In the genomic region with DNA sequence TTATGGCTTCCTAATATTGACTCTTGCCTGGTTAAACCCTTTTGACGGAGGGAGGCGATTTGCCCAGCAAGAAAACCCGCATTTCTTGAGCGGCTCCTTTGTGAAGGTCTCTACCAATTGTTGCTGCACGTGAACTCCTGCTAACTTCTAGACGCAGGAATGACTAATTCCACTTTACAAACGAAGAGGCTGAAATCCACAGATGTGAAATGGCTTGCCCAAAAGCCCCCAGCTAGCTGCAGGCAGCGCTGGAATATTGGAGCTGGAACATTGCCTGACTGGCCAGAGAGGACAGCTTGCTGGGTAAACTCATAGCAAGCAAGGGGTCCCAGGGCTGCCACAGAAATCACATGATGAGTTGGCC, we compare ENCODE assay signal across 1 cellular context.
TF ChIP-seq lines count a peak whose summit lies in the region.

No MANE protein-coding gene starts in this region.

TF ChIP-seq in GM23338, 12 proteins besides CTCF, POLR2A, EP300 and RAD21 (continued from another document):
- TF ChIP-seq, protein P1, sequence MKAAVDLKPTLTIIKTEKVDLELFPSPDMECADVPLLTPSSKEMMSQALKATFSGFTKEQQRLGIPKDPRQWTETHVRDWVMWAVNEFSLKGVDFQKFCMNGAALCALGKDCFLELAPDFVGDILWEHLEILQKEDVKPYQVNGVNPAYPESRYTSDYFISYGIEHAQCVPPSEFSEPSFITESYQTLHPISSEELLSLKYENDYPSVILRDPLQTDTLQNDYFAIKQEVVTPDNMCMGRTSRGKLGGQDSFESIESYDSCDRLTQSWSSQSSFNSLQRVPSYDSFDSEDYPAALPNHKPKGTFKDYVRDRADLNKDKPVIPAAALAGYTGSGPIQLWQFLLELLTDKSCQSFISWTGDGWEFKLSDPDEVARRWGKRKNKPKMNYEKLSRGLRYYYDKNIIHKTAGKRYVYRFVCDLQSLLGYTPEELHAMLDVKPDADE (IDR thresholded peaks at IDR 0.05) = no peak
TF ChIP-seq in GM23338: peak in this region for 0.
